ENCODE assay signal across 29 cellular contexts in the genomic region with DNA sequence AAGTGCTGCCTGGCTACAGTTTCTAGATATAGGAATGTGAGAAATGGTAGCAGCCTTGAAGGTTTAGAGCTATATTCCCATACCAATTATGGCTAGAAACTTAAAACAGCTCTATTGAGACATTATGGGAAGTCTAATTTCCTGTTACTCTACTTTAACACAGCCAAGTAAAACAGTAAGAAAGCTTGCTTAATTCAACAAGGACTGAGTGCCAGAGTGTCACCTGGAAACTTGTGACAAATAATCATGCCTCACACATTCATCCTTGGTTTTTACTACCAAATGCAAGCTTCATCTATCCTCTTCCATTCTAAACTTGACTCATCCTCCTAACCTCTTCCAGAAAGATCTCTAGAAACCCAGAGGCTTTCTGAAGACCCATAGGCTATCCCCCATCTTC. TPM values are rescaled to one million over a fixed set of nuclear protein-coding genes. Genes with fewer than 3 reads are reported as not detected.
DNase-seq lines count a peak whose midpoint lies in the region; ATAC-seq, FAIRE-seq and TF ChIP-seq lines count a peak whose summit lies in the region.
"Had no signal": no experiment of that assay in that cellular context is flagged by ENCODE, and none has a peak within 500 bp of the region (broad histone marks: within the 10 kb centered on the region; RNA-seq: fewer than 3 reads in every experiment).

No MANE protein-coding gene starts in this region.

- H4K20me1 ChIP-seq in GM23338 (replicated peaks; ENCODE audit: insufficient read depth), result no peaks in the 10 kb centered on the region

- H3K9me2 ChIP-seq in GM23338 (ENCODE audit: insufficient read depth), result no peaks in the 10 kb centered on the region

- H3K9me3 Mint-ChIP-seq in GM23338, result no peaks in the 10 kb centered on the region
- no peaks in the 10 kb centered on the region for H3K9me3 Mint-ChIP-seq in effector memory CD8-positive, alpha-beta T cell
- H3K9me3 Mint-ChIP-seq: endodermal cell, neural crest cell had no signal

- H3K36me3 ChIP-seq in GM23338 (ENCODE audit: insufficient read depth) (no peaks in the 10 kb centered on the region), pancreas (peaks cover 0 to 6% (median 2%) of the 10 kb centered on the region in 3 donors)

- peaks cover 2% of the 10 kb centered on the region for H3K27me3 Mint-ChIP-seq in GM23338 (ENCODE audit: insufficient read depth, low read depth, poor library complexity)
- H3K27me3 Mint-ChIP-seq in effector memory CD8-positive, alpha-beta T cell, result no peaks in the 10 kb centered on the region
- H3K27me3 Mint-ChIP-seq: activated naive CD8-positive, alpha-beta T cell; CD4-positive, alpha-beta memory T cell had no signal

- no peak for FAIRE-seq in pancreas (lab: Jason Lieb, UNC)
- FAIRE-seq: colon had no signal

- H3K27ac Mint-ChIP-seq in GM23338, result 0 out of 2 replicates have a peak overlapping the region, but pooled peaks have one; percentile 66
- H3K27ac Mint-ChIP-seq in effector memory CD8-positive, alpha-beta T cell, result peak overlapping the region; percentile 2 to 60
- H3K27ac Mint-ChIP-seq: activated naive CD8-positive, alpha-beta T cell; activated T-helper 2 cell treated with anti-CD3 and anti-CD28 coated beads, Interferon-gamma antibody, Interleukin-2, Interleukin-4, amounts not matched to agents 10 μg/mL and 5 μg/mL and 100 μg/mL, durations not matched to agents 14 hours and 24 hours and 36 hours; endodermal cell had no signal

- H3K4me1 Mint-ChIP-seq in GM23338, result peaks cover 35% of the 10 kb centered on the region
- peaks cover 17 to 41% of the 10 kb centered on the region in 2 donors for H3K4me1 Mint-ChIP-seq in effector memory CD8-positive, alpha-beta T cell (ENCODE audit: low read depth in 2 of 2)
- H3K4me1 Mint-ChIP-seq: endodermal cell had no signal

- intact Hi-C loops in pancreas (cut with DNase I), result no loop called here

- H3K4me3 ChIP-seq in GM23338 (no peak overlapping the region), pancreas (no peak overlapping the region)
- H3K4me3 ChIP-seq: left ventricle myocardium inferior, spleen, stomach, transverse colon had no signal

- H3K27ac ChIP-seq in GM23338 (ENCODE audit: low read depth) (no peak overlapping the region), VCaP (peak overlapping the region; percentile 24; the same call in 1 of the 2 replicates), pancreas (peak overlapping the region in 1 of 4 donors; percentile 4)
- H3K27ac ChIP-seq: left ventricle myocardium inferior, stomach, transverse colon had no signal

- H3K4me1 ChIP-seq in GM23338 (ENCODE audit: insufficient read depth) (peaks cover 22% of the 10 kb centered on the region), pancreas (peaks cover 0 to 4% (median 0%) of the 10 kb centered on the region in 3 donors)

- peaks cover 19% of the 10 kb centered on the region; the same call in 2 of the 3 replicates for H3K36me3 Mint-ChIP-seq in GM23338 (ENCODE audit: low read depth)
- H3K36me3 Mint-ChIP-seq in effector memory CD8-positive, alpha-beta T cell (ENCODE audit: insufficient read depth), result peaks cover 12% of the 10 kb centered on the region

- H3F3A ChIP-seq in GM23338 (replicated peaks; ENCODE audit: low read depth), result no peaks in the 10 kb centered on the region

- H3K79me2 ChIP-seq in GM23338 (replicated peaks; ENCODE audit: insufficient read depth), result peaks cover 86% of the 10 kb centered on the region

- no peaks in the 10 kb centered on the region for H3K27me3 ChIP-seq in GM23338 (ENCODE audit: insufficient read depth)
- no peaks in the 10 kb centered on the region for H3K27me3 ChIP-seq in pancreas
- H3K27me3 ChIP-seq: spleen, stomach, transverse colon had no signal

- ATAC-seq in GM23338 (no peak), pancreas (peak in 3 of 4 donors; percentile 65 to 82 (median 74)), GM21576 (IDR thresholded peaks at IDR 0.05; ENCODE audit: unreplicated experiment) (no peak), GM19351 (IDR thresholded peaks at IDR 0.05; ENCODE audit: unreplicated experiment) (no peak)
- ATAC-seq in effector memory CD8-positive, alpha-beta T cell (replicated peaks), result no peak
- ATAC-seq: Right ventricle myocardium inferior had no signal

- no peak for TF ChIP-seq CTCF in GM23338 (conservative IDR thresholded peaks at IDR 0.05; ENCODE audit: low read depth in 2 of 2)
- no peak for TF ChIP-seq CTCF in VCaP (conservative IDR thresholded peaks at IDR 0.05)
- no peak for TF ChIP-seq CTCF in pancreas (IDR thresholded peaks at IDR 0.05)

- H3K4me3 Mint-ChIP-seq in GM23338, result no peak overlapping the region
- H3K4me3 Mint-ChIP-seq in effector memory CD8-positive, alpha-beta T cell, result no peak overlapping the region
- H3K4me3 Mint-ChIP-seq: activated naive CD8-positive, alpha-beta T cell; endodermal cell; neural crest cell had no signal

- no peak overlapping the region for H3K4me2 ChIP-seq in GM23338

- no peak overlapping the region for H2AFZ ChIP-seq in GM23338

- peaks cover 0 to 4% (median 0%) of the 10 kb centered on the region in 4 donors for H3K9me3 ChIP-seq in pancreas
- H3K9me3 ChIP-seq: transverse colon had no signal

- no peak for DNase-seq in GM23338 (ENCODE audit: low spot score)
- no peak for DNase-seq in effector memory CD8-positive, alpha-beta T cell
- DNase-seq in pancreas, result no peak
- DNase-seq in Kasumi-1 (lab: John Stamatoyannopoulos, UW), result no peak
- no peak for DNase-seq in NCI-H2171 treated with DMSO at 0.1 percent for 48 hours (lab: John Stamatoyannopoulos, UW)
- DNase-seq: activated CD4-positive, alpha-beta T cell treated with anti-CD3 and anti-CD28 coated beads for 1 hour; CD4-positive, alpha-beta memory T cell; DMS153; endodermal cell; GF-D8; head of caudate nucleus; left ventricle myocardium inferior; NCI-H1105; NCI-H2029; NCI-H446; OCI-M1; spleen; stimulated activated CD4-positive, alpha-beta T cell treated with anti-CD3 and anti-CD28 coated beads, Interleukin-4, amount 100 ng/mL, for 1 hour; stomach; SW 1271; transverse colon had no signal

TF ChIP-seq in GM23338, 12 proteins besides CTCF, POLR2A, EP300 and RAD21 (continues in another document):
- TF ChIP-seq, protein P1, sequence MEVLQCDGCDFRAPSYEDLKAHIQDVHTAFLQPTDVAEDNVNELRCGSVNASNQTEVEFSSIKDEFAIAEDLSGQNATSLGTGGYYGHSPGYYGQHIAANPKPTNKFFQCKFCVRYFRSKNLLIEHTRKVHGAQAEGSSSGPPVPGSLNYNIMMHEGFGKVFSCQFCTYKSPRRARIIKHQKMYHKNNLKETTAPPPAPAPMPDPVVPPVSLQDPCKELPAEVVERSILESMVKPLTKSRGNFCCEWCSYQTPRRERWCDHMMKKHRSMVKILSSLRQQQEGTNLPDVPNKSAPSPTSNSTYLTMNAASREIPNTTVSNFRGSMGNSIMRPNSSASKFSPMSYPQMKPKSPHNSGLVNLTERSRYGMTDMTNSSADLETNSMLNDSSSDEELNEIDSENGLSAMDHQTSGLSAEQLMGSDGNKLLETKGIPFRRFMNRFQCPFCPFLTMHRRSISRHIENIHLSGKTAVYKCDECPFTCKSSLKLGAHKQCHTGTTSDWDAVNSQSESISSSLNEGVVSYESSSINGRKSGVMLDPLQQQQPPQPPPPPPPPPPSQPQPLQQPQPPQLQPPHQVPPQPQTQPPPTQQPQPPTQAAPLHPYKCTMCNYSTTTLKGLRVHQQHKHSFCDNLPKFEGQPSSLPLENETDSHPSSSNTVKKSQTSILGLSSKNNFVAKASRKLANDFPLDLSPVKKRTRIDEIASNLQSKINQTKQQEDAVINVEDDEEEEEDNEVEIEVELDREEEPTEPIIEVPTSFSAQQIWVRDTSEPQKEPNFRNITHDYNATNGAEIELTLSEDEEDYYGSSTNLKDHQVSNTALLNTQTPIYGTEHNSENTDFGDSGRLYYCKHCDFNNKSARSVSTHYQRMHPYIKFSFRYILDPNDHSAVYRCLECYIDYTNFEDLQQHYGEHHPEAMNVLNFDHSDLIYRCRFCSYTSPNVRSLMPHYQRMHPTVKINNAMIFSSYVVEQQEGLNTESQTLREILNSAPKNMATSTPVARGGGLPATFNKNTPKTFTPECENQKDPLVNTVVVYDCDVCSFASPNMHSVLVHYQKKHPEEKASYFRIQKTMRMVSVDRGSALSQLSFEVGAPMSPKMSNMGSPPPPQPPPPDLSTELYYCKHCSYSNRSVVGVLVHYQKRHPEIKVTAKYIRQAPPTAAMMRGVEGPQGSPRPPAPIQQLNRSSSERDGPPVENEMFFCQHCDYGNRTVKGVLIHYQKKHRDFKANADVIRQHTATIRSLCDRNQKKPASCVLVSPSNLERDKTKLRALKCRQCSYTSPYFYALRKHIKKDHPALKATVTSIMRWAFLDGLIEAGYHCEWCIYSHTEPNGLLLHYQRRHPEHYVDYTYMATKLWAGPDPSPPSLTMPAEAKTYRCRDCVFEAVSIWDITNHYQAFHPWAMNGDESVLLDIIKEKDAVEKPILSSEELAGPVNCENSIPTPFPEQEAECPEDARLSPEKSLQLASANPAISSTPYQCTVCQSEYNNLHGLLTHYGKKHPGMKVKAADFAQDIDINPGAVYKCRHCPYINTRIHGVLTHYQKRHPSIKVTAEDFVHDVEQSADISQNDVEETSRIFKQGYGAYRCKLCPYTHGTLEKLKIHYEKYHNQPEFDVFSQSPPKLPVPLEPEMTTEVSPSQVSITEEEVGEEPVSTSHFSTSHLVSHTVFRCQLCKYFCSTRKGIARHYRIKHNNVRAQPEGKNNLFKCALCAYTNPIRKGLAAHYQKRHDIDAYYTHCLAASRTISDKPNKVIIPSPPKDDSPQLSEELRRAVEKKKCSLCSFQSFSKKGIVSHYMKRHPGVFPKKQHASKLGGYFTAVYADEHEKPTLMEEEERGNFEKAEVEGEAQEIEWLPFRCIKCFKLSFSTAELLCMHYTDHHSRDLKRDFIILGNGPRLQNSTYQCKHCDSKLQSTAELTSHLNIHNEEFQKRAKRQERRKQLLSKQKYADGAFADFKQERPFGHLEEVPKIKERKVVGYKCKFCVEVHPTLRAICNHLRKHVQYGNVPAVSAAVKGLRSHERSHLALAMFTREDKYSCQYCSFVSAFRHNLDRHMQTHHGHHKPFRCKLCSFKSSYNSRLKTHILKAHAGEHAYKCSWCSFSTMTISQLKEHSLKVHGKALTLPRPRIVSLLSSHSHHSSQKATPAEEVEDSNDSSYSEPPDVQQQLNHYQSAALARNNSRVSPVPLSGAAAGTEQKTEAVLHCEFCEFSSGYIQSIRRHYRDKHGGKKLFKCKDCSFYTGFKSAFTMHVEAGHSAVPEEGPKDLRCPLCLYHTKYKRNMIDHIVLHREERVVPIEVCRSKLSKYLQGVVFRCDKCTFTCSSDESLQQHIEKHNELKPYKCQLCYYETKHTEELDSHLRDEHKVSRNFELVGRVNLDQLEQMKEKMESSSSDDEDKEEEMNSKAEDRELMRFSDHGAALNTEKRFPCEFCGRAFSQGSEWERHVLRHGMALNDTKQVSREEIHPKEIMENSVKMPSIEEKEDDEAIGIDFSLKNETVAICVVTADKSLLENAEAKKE (CRISPR knock-in tag; IDR thresholded peaks at IDR 0.05), result no peak
- no peak for TF ChIP-seq STAT1 (IDR thresholded peaks at IDR 0.05; ENCODE audit: unreplicated experiment)
- TF ChIP-seq CREB1 (CRISPR knock-in tag; IDR thresholded peaks at IDR 0.05; ENCODE audit: low read depth), result no peak
- no peak for TF ChIP-seq JUNB (IDR thresholded peaks at IDR 0.05; ENCODE audit: unreplicated experiment)
- TF ChIP-seq NANOG (IDR thresholded peaks at IDR 0.05; ENCODE audit: borderline replicate concordance), result no peak

RNA-seq across cellular contexts. Expression of gene UBE3A, which starts 41.7 kb away (rescaled TPM):
- 85.1 and 96.1 TPM in 2 replicates for total RNA-seq in GM23338 (2014; rRNA removed; shearing (Covaris generic))
- polyA plus RNA-seq in GM23338 (2016; fragmentation: Nextera tagmentation; extraction: Ambion mirVana), result 145 and 150 TPM in 2 replicates
- total RNA-seq in pancreas, result 10 to 100 TPM; 36.3 to 48.9 (median 42.0) TPM
- polyA plus RNA-seq in pancreas, result 10 to 100 TPM in 1 of 2 donors, 1 to 10 TPM in 1; 8.9 to 21.7 TPM

Comparison
In these comparisons a context has a peak if more than half of its experiments do, and no peak if none do; other contexts are left out.
1. ATAC-seq: peak in pancreas (3 of 4); none in GM23338 (single experiment), effector memory CD8-positive, alpha-beta T cell (single experiment), GM21576 (single experiment) and GM19351 (single experiment).